33 cellular contexts compared by ENCODE assay signal in genomic region chr6:144796070-144796469, GRCh38.
"Had no signal": no experiment of that assay in that cellular context is flagged by ENCODE, and none has a peak within 500 bp of the region (broad histone marks: within the 10 kb centered on the region; RNA-seq: fewer than 3 reads in every experiment).

No MANE protein-coding gene starts in this region.

- H3K4me1 ChIP-seq: adrenal gland, ascending aorta, body of pancreas, breast epithelium had no signal

- H3K4me3 ChIP-seq: adrenal gland, ascending aorta, body of pancreas, breast epithelium, cardiac muscle cell had no signal

- ATAC-seq: activated naive CD4-positive, alpha-beta T cell treated with anti-CD3 and anti-CD28 coated beads, Interleukin-2, amount 50 U/mL, for 72 hours; activated naive CD8-positive, alpha-beta T cell treated with anti-CD3 and anti-CD28 coated beads, Interleukin-2, amount 50 U/mL, for 24 hours; activated T-cell treated with anti-CD3 and anti-CD28 coated beads, Interleukin-2, amount 50 U/mL, for 4 hours; activated T-cell treated with anti-CD3 and anti-CD28 coated beads, Interleukin-2, amount 50 U/mL, for 72 hours; activated T-helper 17 cell treated with anti-CD3 and anti-CD28 coated beads, Interleukin-2, amount 50 U/mL, for 72 hours; body of pancreas had no signal

- DNase-seq: activated effector memory CD4-positive, alpha-beta T cell treated with anti-CD3 and anti-CD28 coated beads, Interleukin-2, amount 50 U/mL, for 16 hours; activated effector memory CD4-positive, alpha-beta T cell treated with Interleukin-2 at 50 U/mL for 16 hours; activated gamma-delta T cell; activated gamma-delta T cell treated with Interleukin-2 at 50 U/mL for 16 hours; activated naive CD4-positive, alpha-beta T cell; activated naive CD4-positive, alpha-beta T cell treated with anti-CD3 and anti-CD28 coated beads for 36 hours; activated naive CD4-positive, alpha-beta T cell treated with anti-CD3 and anti-CD28 coated beads, Interleukin-2, amount 10 ng/mL, durations not matched to agents 7 days and 5 days; activated naive CD4-positive, alpha-beta T cell treated with anti-CD3 and anti-CD28 coated beads, Interleukin-2, amount 50 U/mL, for 16 hours; activated naive CD4-positive, alpha-beta T cell treated with Interleukin-2 at 50 U/mL for 16 hours; activated naive CD8-positive, alpha-beta T cell treated with anti-CD3 and anti-CD28 coated beads for 36 hours; activated naive CD8-positive, alpha-beta T cell treated with anti-CD3 and anti-CD28 coated beads, Interleukin-2, amount 10 ng/mL, durations not matched to agents 7 days and 5 days; activated naive CD8-positive, alpha-beta T cell treated with anti-CD3 and anti-CD28 coated beads, Interleukin-2, amount 50 U/mL, for 24 hours; activated T-cell treated with anti-CD3 and anti-CD28 coated beads, Interleukin-2, amount 50 U/mL, for 24 hours; activated T-cell treated with anti-CD3 and anti-CD28 coated beads, Interleukin-2, amount 50 U/mL, for 4 hours; activated T-cell treated with anti-CD3 and anti-CD28 coated beads, Interleukin-2, amount 50 U/mL, for 48 hours; activated T-cell treated with anti-CD3 and anti-CD28 coated beads, Interleukin-2, amount 50 U/mL, for 72 hours; adrenal gland; amniotic stem cell; amygdala; anterior cingulate cortex; aorta; body of pancreas; brain microvascular endothelial cell; caudate nucleus; central memory CD4-positive, alpha-beta T cell; cerebellar nuclear complex had no signal

- H3K27ac ChIP-seq: adrenal gland, ascending aorta, body of pancreas, brain microvascular endothelial cell, breast epithelium, cardiac muscle cell had no signal

- FAIRE-seq: astrocyte, bronchial epithelial cell had no signal

- H3K9me3 ChIP-seq: adrenal gland, ascending aorta, body of pancreas, breast epithelium had no signal

- H3K27me3 ChIP-seq: adrenal gland, ascending aorta, body of pancreas, brain microvascular endothelial cell, breast epithelium, cardiac muscle cell had no signal

- H3K36me3 ChIP-seq: breast epithelium had no signal
